13 cellular contexts compared by ENCODE assay signal in genomic region chr7:26659121-26659520, GRCh38.
DNase-seq lines count a peak whose midpoint lies in the region; TF ChIP-seq lines count a peak whose summit lies in the region.
"Had no signal": no experiment of that assay in that cellular context is flagged by ENCODE, and none has a peak within 500 bp of the region (broad histone marks: within the 10 kb centered on the region; RNA-seq: fewer than 3 reads in every experiment).

No MANE protein-coding gene starts in this region.

- H3K27me3 Mint-ChIP-seq in mesothelial cell of epicardium (ENCODE audit: low read depth) (no peaks in the 10 kb centered on the region), type B pancreatic cell (peaks cover 21% of the 10 kb centered on the region)

- peak overlapping the region; percentile 51 for H3K27ac Mint-ChIP-seq in mesothelial cell of epicardium
- peak overlapping the region; percentile 24 for H3K27ac Mint-ChIP-seq in type B pancreatic cell

- DNase-seq in NCI-H345 (lab: John Stamatoyannopoulos, UW): peak; percentile 28
- no peak for DNase-seq in NCI-H345 treated with DMSO at 0.1 percent for 48 hours (lab: John Stamatoyannopoulos, UW; ENCODE audit: unreplicated experiment)
- peak; percentile 81 for DNase-seq in NCI-H748 treated with DMSO at 0.1 percent for 48 hours (lab: John Stamatoyannopoulos, UW)
- no peak for DNase-seq in mesothelial cell of epicardium (ENCODE audit: low spot score in 2 of 2, unreplicated experiment in 2 of 2)
- DNase-seq in type B pancreatic cell (ENCODE audit: extremely low spot score, unreplicated experiment): no peak
- DNase-seq in SKM-1 treated with dmso at 0.1 percent for 144 hours (lab: John Stamatoyannopoulos, UW; ENCODE audit: unreplicated experiment): no peak
- DNase-seq in NCI-H526 treated with DMSO at 0.1 percent for 48 hours (lab: John Stamatoyannopoulos, UW): no peak
- no peak for DNase-seq in HK-2 (ENCODE audit: unreplicated experiment)
- DNase-seq: EL, H7, NCI-H1436, NCI-H226, SIG-M5 had no signal

- H3K36me3 Mint-ChIP-seq in mesothelial cell of epicardium (no peaks in the 10 kb centered on the region), type B pancreatic cell (no peaks in the 10 kb centered on the region)

- peaks cover 87% of the 10 kb centered on the region for H3K4me1 Mint-ChIP-seq in mesothelial cell of epicardium
- H3K4me1 Mint-ChIP-seq in type B pancreatic cell (ENCODE audit: unreplicated experiment): peaks cover 31% of the 10 kb centered on the region

- H3K9me3 Mint-ChIP-seq in mesothelial cell of epicardium (no peaks in the 10 kb centered on the region), type B pancreatic cell (no peaks in the 10 kb centered on the region)

- H3K4me3 Mint-ChIP-seq in mesothelial cell of epicardium: no peak overlapping the region
- H3K4me3 Mint-ChIP-seq in type B pancreatic cell: no peak overlapping the region

- TF ChIP-seq CTCF in mesothelial cell of epicardium (IDR thresholded peaks at IDR 0.05; ENCODE audit: unreplicated experiment): no peak
- TF ChIP-seq CTCF in type B pancreatic cell (conservative IDR thresholded peaks at IDR 0.05): no peak

Comparison
In these comparisons a context has a peak if more than half of its experiments do, and no peak if none do; other contexts are left out.
1. DNase-seq: peak in NCI-H345 (single experiment) and NCI-H748 treated with DMSO at 0.1 percent for 48 hours (single experiment); none in NCI-H345 treated with DMSO at 0.1 percent for 48 hours (single experiment), mesothelial cell of epicardium (0 of 2), type B pancreatic cell (single experiment), SKM-1 treated with dmso at 0.1 percent for 144 hours (single experiment), NCI-H526 treated with DMSO at 0.1 percent for 48 hours (single experiment) and HK-2 (single experiment).